ENCODE assay signal across 18 cellular contexts in the genomic region with DNA sequence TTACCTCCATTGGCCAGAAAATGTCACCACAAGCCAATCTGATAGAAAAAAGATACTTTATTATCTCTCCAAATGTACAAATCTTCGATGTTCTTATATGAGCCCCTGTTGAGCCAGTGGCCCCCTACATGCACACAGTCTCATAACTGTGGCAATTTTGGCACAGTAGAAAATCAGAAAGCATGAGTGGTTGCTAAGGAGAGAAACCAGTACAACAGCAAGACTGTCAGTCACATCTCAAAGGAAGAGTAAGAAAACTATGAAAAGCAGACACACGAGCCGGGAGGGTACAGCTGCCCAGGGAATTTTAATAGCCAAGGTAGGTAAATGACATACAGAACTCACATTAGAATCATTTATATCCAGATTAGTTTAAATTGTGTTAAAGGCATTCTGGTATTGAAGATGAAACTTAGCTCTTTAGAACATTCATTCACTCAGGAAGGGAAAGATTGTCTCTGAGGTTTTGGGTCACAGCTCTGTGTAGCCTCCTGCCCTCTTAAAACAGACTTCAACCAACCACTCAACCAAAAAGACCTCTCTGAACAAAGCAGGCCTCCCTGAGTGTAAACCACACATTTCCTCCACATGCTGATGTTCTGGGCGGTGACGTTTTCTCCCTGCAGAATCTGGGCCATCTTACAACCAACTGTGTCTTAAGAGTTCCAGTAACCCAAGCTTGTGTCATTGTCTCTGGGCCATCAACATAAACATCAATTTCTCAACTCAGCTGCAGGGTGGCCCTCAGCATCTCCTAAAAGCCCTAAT.
DNase-seq lines count a peak whose midpoint lies in the region; ATAC-seq and TF ChIP-seq lines count a peak whose summit lies in the region.
"Had no signal": no experiment of that assay in that cellular context is flagged by ENCODE, and none has a peak within 500 bp of the region (broad histone marks: within the 10 kb centered on the region; RNA-seq: fewer than 3 reads in every experiment).

No MANE protein-coding gene starts in this region.

- in situ Hi-C loops in gastrocnemius medialis (cut with MboI; ENCODE audit: low sequenced_read_pairs in 4 of 4), result no loop called here

- no peaks in the 10 kb centered on the region for H3K27me3 Mint-ChIP-seq in CD4-positive, CD25-positive, alpha-beta regulatory T cell

- no peaks in the 10 kb centered on the region for H3K9me3 ChIP-seq in CD4-positive, CD25-positive, alpha-beta regulatory T cell (ENCODE audit: control insufficient read depth in 2 of 2, low read length in 2 of 2)
- H3K9me3 ChIP-seq in A673 (ENCODE audit: low read depth, low read length, poor library complexity, severe bottlenecking), result no peaks in the 10 kb centered on the region
- no peaks in the 10 kb centered on the region for H3K9me3 ChIP-seq in gastrocnemius medialis
- H3K9me3 ChIP-seq: right lobe of liver, SK-N-SH, testis had no signal

- H3K36me3 ChIP-seq in CD4-positive, CD25-positive, alpha-beta regulatory T cell (ENCODE audit: control insufficient read depth, insufficient read depth, low read length), result no peaks in the 10 kb centered on the region
- H3K36me3 ChIP-seq in A673 (ENCODE audit: insufficient read depth, low read length, poor library complexity, severe bottlenecking), result no peaks in the 10 kb centered on the region
- H3K36me3 ChIP-seq in gastrocnemius medialis, result no peaks in the 10 kb centered on the region
- H3K36me3 ChIP-seq: right lobe of liver, WERI-Rb-1 had no signal

- H3K27me3 ChIP-seq in CD4-positive, CD25-positive, alpha-beta regulatory T cell (ENCODE audit: control insufficient read depth, insufficient read depth, low read length), result no peaks in the 10 kb centered on the region
- H3K27me3 ChIP-seq in A673 (replicated peaks; ENCODE audit: insufficient read depth, low read depth, low read length, poor library complexity) (peaks cover 6% of the 10 kb centered on the region), gastrocnemius medialis (no peaks in the 10 kb centered on the region)
- H3K27me3 ChIP-seq: right lobe of liver, testis had no signal

- H3K9me3 Mint-ChIP-seq in CD4-positive, CD25-positive, alpha-beta regulatory T cell, result peaks cover 0 to 2% (median 0%) of the 10 kb centered on the region in 7 donors

- no TSS peak for BruUV-seq in A673 (replicated peaks; lab: Mats Ljungman, UMichigan)

- no peak for TF ChIP-seq POLR2A in gastrocnemius medialis (IDR thresholded peaks at IDR 0.05)

- H3K4me3 ChIP-seq in CD4-positive, CD25-positive, alpha-beta regulatory T cell (ENCODE audit: low read depth, low read length), result peak overlapping the region; percentile 27
- H3K4me3 ChIP-seq in foreskin fibroblast (ENCODE audit: low read depth in 1 of 2, low read length in 2 of 2) (no peak overlapping the region), A673 (ENCODE audit: low read depth, low read length, poor library complexity, severe bottlenecking) (no peak overlapping the region), gastrocnemius medialis (no peak overlapping the region)
- H3K4me3 ChIP-seq: GM12878, right lobe of liver, testis had no signal

- no peaks in the 10 kb centered on the region for H3K36me3 Mint-ChIP-seq in CD4-positive, CD25-positive, alpha-beta regulatory T cell

- intact Hi-C loops in A673 (cut with micrococcal nuclease; ENCODE audit: unreplicated experiment), result no loop called here
- intact Hi-C loops in gastrocnemius medialis (cut with DNase I; ENCODE audit: low total_unique reads), result no loop called here

- peaks cover 24% of the 10 kb centered on the region for H3K4me1 ChIP-seq in CD4-positive, CD25-positive, alpha-beta regulatory T cell (ENCODE audit: control insufficient read depth, insufficient read depth, low read length, poor library complexity, severe bottlenecking)
- H3K4me1 ChIP-seq in A673 (ENCODE audit: insufficient read depth, low read length, poor library complexity, severe bottlenecking) (no peaks in the 10 kb centered on the region), gastrocnemius medialis (no peaks in the 10 kb centered on the region)
- H3K4me1 ChIP-seq: right lobe of liver, testis had no signal

- peak; percentile 84 to 85 for ATAC-seq in CD4-positive, CD25-positive, alpha-beta regulatory T cell (ENCODE audit: low read depth in 2 of 2)
- ATAC-seq in GM18907 (IDR thresholded peaks at IDR 0.05; ENCODE audit: unreplicated experiment) (peak; percentile 51), gastrocnemius medialis (no peak)
- ATAC-seq: GM12878 had no signal

- H3K4me3 Mint-ChIP-seq in CD4-positive, CD25-positive, alpha-beta regulatory T cell, result peak overlapping the region; percentile 34 to 76 (median 55)

- peaks cover 15 to 31% (median 16%) of the 10 kb centered on the region in 4 donors for H3K4me1 Mint-ChIP-seq in CD4-positive, CD25-positive, alpha-beta regulatory T cell

- CTCF ChIA-PET in A673 (lab: Charles Lee), result no interaction called here

- H3K27ac Mint-ChIP-seq in CD4-positive, CD25-positive, alpha-beta regulatory T cell, result peak overlapping the region; percentile 33 to 53 (median 48)

- TF ChIP-seq CTCF in foreskin fibroblast (IDR thresholded peaks at IDR 0.05; ENCODE audit: low read depth, low read length), result no peak
- no peak for TF ChIP-seq CTCF in A673 (conservative IDR thresholded peaks at IDR 0.05; ENCODE audit: low read depth, low read length)
- TF ChIP-seq CTCF in gastrocnemius medialis (IDR thresholded peaks at IDR 0.05 in 4 of 5, conservative IDR thresholded peaks at IDR 0.05 in 1 of 5), result no peak

- POLR2A ChIA-PET in A673 (lab: Charles Lee; ENCODE audit: low non-redundant PET), result no interaction called here

- DNase-seq in CD4-positive, CD25-positive, alpha-beta regulatory T cell, result peak in 2 of 3 donors; percentile 9 to 48
- DNase-seq in activated effector memory CD4-positive, alpha-beta T cell treated with anti-CD3 and anti-CD28 coated beads, Interleukin-2, amount 50 U/mL, for 16 hours, result peak; percentile 67
- DNase-seq in foreskin fibroblast, result peak; percentile 73 to 76
- DNase-seq in A673 (ENCODE audit: low spot score), result no peak
- no peak for DNase-seq in T-helper 9 cell
- DNase-seq in DMS153 treated with DMSO at 0.1 percent for 48 hours (lab: John Stamatoyannopoulos, UW; ENCODE audit: unreplicated experiment), result no peak
- no peak for DNase-seq in gastrocnemius medialis
- DNase-seq: NCI-H2029 treated with DMSO at 0.1 percent for 48 hours; NCI-H510A treated with DMSO at 0.1 percent for 48 hours; occipital lobe; right lobe of liver; SK-N-SH; stimulated activated CD4-positive, alpha-beta T cell treated with anti-CD3 and anti-CD28 coated beads, Interleukin-2, amount 100 ng/mL, for 48 hours; testis; WERI-Rb-1 had no signal

- H3K27ac ChIP-seq in CD4-positive, CD25-positive, alpha-beta regulatory T cell (ENCODE audit: insufficient read depth, low read length, poor library complexity, severe bottlenecking), result peak overlapping the region; percentile 47
- H3K27ac ChIP-seq in A673 (ENCODE audit: low read depth, low read length, poor library complexity, severe bottlenecking) (no peak overlapping the region), gastrocnemius medialis (no peak overlapping the region)
- H3K27ac ChIP-seq: C4-2B, right lobe of liver, testis, WERI-Rb-1 had no signal

Comparison
In these comparisons a context has a peak if more than half of its experiments do, and no peak if none do; other contexts are left out.
1. ATAC-seq: peak in CD4-positive, CD25-positive, alpha-beta regulatory T cell (2 of 2) and GM18907 (single experiment); none in gastrocnemius medialis (0 of 2).
2. DNase-seq: peak in CD4-positive, CD25-positive, alpha-beta regulatory T cell (2 of 3), activated effector memory CD4-positive, alpha-beta T cell treated with anti-CD3 and anti-CD28 coated beads, Interleukin-2, amount 50 U/mL, for 16 hours (single experiment) and foreskin fibroblast (2 of 2); none in A673 (single experiment), T-helper 9 cell (single experiment), DMS153 treated with DMSO at 0.1 percent for 48 hours (single experiment) and gastrocnemius medialis (0 of 2).